9 cellular contexts compared by ENCODE assay signal in genomic region chr12:7144414-7145120, GRCh38. TPM values are rescaled to one million over a fixed set of nuclear protein-coding genes. Genes with fewer than 3 reads are reported as not detected.
DNase-seq lines count a peak whose midpoint lies in the region; FAIRE-seq and TF ChIP-seq lines count a peak whose summit lies in the region.
"Had no signal": no experiment of that assay in that cellular context is flagged by ENCODE, and none has a peak within 500 bp of the region (broad histone marks: within the 10 kb centered on the region; RNA-seq: fewer than 3 reads in every experiment).

No MANE protein-coding gene starts in this region.

- TF ChIP-seq EP300 in tibial nerve (IDR thresholded peaks at IDR 0.05) = no peak

- DNase-seq in DMS79 treated with DMSO at 0.1 percent for 48 hours (lab: John Stamatoyannopoulos, UW) = peak; percentile 7
- DNase-seq in DMS79 (lab: John Stamatoyannopoulos, UW) = no peak
- peak; percentile 19 for DNase-seq in NCI-H1048 (lab: John Stamatoyannopoulos, UW)
- peak; percentile 12 for DNase-seq in astrocyte (ENCODE audit: low read depth)
- peak; percentile 70 for DNase-seq in inferior parietal cortex (ENCODE audit: extremely low spot score)
- no peak for DNase-seq in tibial nerve (ENCODE audit: low spot score in 2 of 2)
- DNase-seq in substantia nigra (lab: John Stamatoyannopoulos, UW) = no peak
- no peak for DNase-seq in activated effector memory CD4-positive, alpha-beta T cell treated with Interleukin-2 at 50 U/mL for 16 hours

- H3K27ac ChIP-seq in astrocyte (ENCODE audit: low read depth, low read length) (no peak overlapping the region), tibial nerve (peak overlapping the region; percentile 7 to 79 (median 60)), substantia nigra (ENCODE audit: low read depth, low read length, poor library complexity, severe bottlenecking) (no peak overlapping the region)
- H3K27ac ChIP-seq: BLaER1 treated with 17β-estradiol and CSF1 and Interleukin-3, amounts not matched to agents 10 nM and 100 nM had no signal

- H3K4me3 ChIP-seq in astrocyte (ENCODE audit: insufficient read depth, low read depth, low read length) (no peak overlapping the region), tibial nerve (no peak overlapping the region)
- H3K4me3 ChIP-seq: BLaER1 treated with 17β-estradiol and CSF1 and Interleukin-3, amounts not matched to agents 10 nM and 100 nM had no signal

- TF ChIP-seq CTCF in astrocyte (IDR thresholded peaks at IDR 0.05; ENCODE audit: insufficient read depth, low read depth, low read length) (peak; percentile 53), tibial nerve (IDR thresholded peaks at IDR 0.05) (peak; percentile 45 to 74 (median 56))

- WGBS in tibial nerve, 2 donors = 18 to 34% methylated on average over 11 of the region's 11 CpGs

- H3K4me2 ChIP-seq in astrocyte (ENCODE audit: low read length) = no peak overlapping the region
- H3K4me2 ChIP-seq: BLaER1 treated with 17β-estradiol and CSF1 and Interleukin-3, amounts not matched to agents 10 nM and 100 nM had no signal

- H3K79me2 ChIP-seq in astrocyte (ENCODE audit: insufficient read depth, low read length) = no peaks in the 10 kb centered on the region

- H3K27ac Mint-ChIP-seq in astrocyte (ENCODE audit: unreplicated experiment) = no peak overlapping the region

- H3K27me3 ChIP-seq in astrocyte (ENCODE audit: insufficient read depth, low read length) (no peaks in the 10 kb centered on the region), tibial nerve (no peaks in the 10 kb centered on the region)
- H3K27me3 ChIP-seq: BLaER1 treated with 17β-estradiol and CSF1 and Interleukin-3, amounts not matched to agents 10 nM and 100 nM had no signal

- H2AFZ ChIP-seq in astrocyte (ENCODE audit: low read depth, low read length) = no peak overlapping the region

- H3K27me3 Mint-ChIP-seq in astrocyte (ENCODE audit: low read depth, unreplicated experiment) = peaks cover 3% of the 10 kb centered on the region

- H3K9me3 ChIP-seq in astrocyte (ENCODE audit: insufficient read depth, low read depth, low read length) (no peaks in the 10 kb centered on the region), tibial nerve (no peaks in the 10 kb centered on the region)
- H3K9me3 ChIP-seq: BLaER1 treated with 17β-estradiol and CSF1 and Interleukin-3, amounts not matched to agents 10 nM and 100 nM had no signal

- FAIRE-seq in astrocyte (lab: Jason Lieb, UNC) = no peak

- peak overlapping the region; percentile 34 for H3K4me3 Mint-ChIP-seq in astrocyte (ENCODE audit: unreplicated experiment)

- TF ChIP-seq POLR2A in tibial nerve (IDR thresholded peaks at IDR 0.05) = no peak

- peaks cover 6% of the 10 kb centered on the region for H3K9me3 Mint-ChIP-seq in astrocyte (ENCODE audit: unreplicated experiment)

- peaks cover 8% of the 10 kb centered on the region for H3K4me1 Mint-ChIP-seq in astrocyte (ENCODE audit: low read depth, unreplicated experiment)

- peaks cover 29% of the 10 kb centered on the region for H3K36me3 Mint-ChIP-seq in astrocyte (ENCODE audit: low read depth, unreplicated experiment)

- H3K36me3 ChIP-seq in astrocyte (ENCODE audit: insufficient read depth, low read length) (peaks cover 5% of the 10 kb centered on the region), tibial nerve (peaks cover 0 to 62% (median 0%) of the 10 kb centered on the region in 3 donors)

- H3K4me1 ChIP-seq in astrocyte (ENCODE audit: insufficient read depth, low read length) = no peaks in the 10 kb centered on the region
- H3K4me1 ChIP-seq in tibial nerve = peaks cover 0 to 20% (median 8%) of the 10 kb centered on the region in 4 donors

- H4K20me1 ChIP-seq in astrocyte (ENCODE audit: insufficient read depth, low read length) = no peaks in the 10 kb centered on the region
- H4K20me1 ChIP-seq: BLaER1 treated with 17β-estradiol and CSF1 and Interleukin-3, amounts not matched to agents 10 nM and 100 nM had no signal

- H3K9ac ChIP-seq in astrocyte (ENCODE audit: low read length) = no peak overlapping the region

RNA-seq across cellular contexts. Expression of gene CLSTN3, which starts 14.4 kb away (rescaled TPM):
- 26.7 and 29.6 TPM in 2 replicates for total RNA-seq in astrocyte
- total RNA-seq in tibial nerve = 100 to 1,000 TPM in 1 of 4 donors, 10 to 100 TPM in 3; 40.0 to 112 (median 79.6) TPM

RNA-seq across cellular contexts. Expression of gene RBP5, which starts 15.9 kb away (rescaled TPM):
- total RNA-seq in astrocyte = not detected in 2 replicates
- total RNA-seq in tibial nerve = 1 to 10 TPM in 3 of 4 donors, under 1 TPM in 1; 0.78 to 9.9 (median 2.2) TPM

RNA-seq across cellular contexts. Expression of gene C1RL, which starts 35.6 kb away (rescaled TPM):
- total RNA-seq in astrocyte (11.0 and 12.1 TPM in 2 replicates), tibial nerve (100 to 1,000 TPM; 125 to 214 (median 180) TPM)

RNA-seq across cellular contexts. Expression of gene PEX5, which starts 44.9 kb away (rescaled TPM):
- 21.5 and 22.5 TPM in 2 replicates for total RNA-seq in astrocyte
- total RNA-seq in tibial nerve = 10 to 100 TPM; 58.1 to 70.6 (median 65.7) TPM

RNA-seq across cellular contexts. Expression of gene C1R, which starts 52.3 kb away (rescaled TPM):
- 0.86 and 1.6 TPM in 2 replicates for total RNA-seq in astrocyte
- 1,000 to 10,000 TPM in 1 of 4 donors, 100 to 1,000 TPM in 3; 528 to 1,237 (median 593) TPM for total RNA-seq in tibial nerve

Comparison
In these comparisons a context has a peak if more than half of its experiments do, and no peak if none do; other contexts are left out.
1. DNase-seq: peak in DMS79 treated with DMSO at 0.1 percent for 48 hours (single experiment), NCI-H1048 (single experiment), astrocyte (single experiment) and inferior parietal cortex (single experiment); none in DMS79 (single experiment), tibial nerve (0 of 2), substantia nigra (0 of 49) and activated effector memory CD4-positive, alpha-beta T cell treated with Interleukin-2 at 50 U/mL for 16 hours (single experiment).
2. H3K27ac ChIP-seq: peak in tibial nerve (4 of 4); none in astrocyte (single experiment) and substantia nigra (single experiment).